ENCODE assay signal across 14 cellular contexts in the genomic region with DNA sequence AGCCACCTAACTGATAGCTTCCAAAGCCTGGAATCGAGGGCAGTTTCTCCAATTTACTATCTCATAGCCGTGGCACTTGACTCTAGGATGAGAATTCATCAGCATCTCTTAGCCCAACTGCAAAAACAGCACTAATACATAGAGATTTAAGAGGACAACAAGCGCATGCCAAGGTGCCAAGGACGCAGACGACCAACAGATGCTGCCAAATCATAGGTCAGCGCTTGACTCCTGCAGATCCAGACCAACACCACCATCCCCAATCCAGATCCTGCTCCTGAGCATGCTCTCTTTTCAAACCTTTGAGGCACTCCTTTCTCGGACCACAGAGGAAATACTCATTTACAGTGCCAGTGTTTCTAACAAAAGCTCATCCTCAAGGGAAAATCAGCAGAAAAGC. TPM values are rescaled to one million over a fixed set of nuclear protein-coding genes. Genes with fewer than 3 reads are reported as not detected.
DNase-seq lines count a peak whose midpoint lies in the region; ATAC-seq and TF ChIP-seq lines count a peak whose summit lies in the region.
"Had no signal": no experiment of that assay in that cellular context is flagged by ENCODE, and none has a peak within 500 bp of the region (broad histone marks: within the 10 kb centered on the region; RNA-seq: fewer than 3 reads in every experiment).

No MANE protein-coding gene starts in this region.

- no peak for TF ChIP-seq CTCF in esophagus muscularis mucosa (IDR thresholded peaks at IDR 0.05)
- TF ChIP-seq CTCF in sigmoid colon (IDR thresholded peaks at IDR 0.05) = no peak

- TF ChIP-seq POLR2A in esophagus muscularis mucosa (IDR thresholded peaks at IDR 0.05; ENCODE audit: low read depth) (no peak), sigmoid colon (IDR thresholded peaks at IDR 0.05) (no peak)

- H3K27ac ChIP-seq in esophagus muscularis mucosa (replicated peaks in 1 of 4) (peak overlapping the region; percentile 29 to 68 (median 52)), sigmoid colon (peak overlapping the region; percentile 2 to 76 (median 50))
- H3K27ac ChIP-seq: GM23248 had no signal

- no peaks in the 10 kb centered on the region for H3K36me3 ChIP-seq in esophagus muscularis mucosa
- H3K36me3 ChIP-seq in sigmoid colon = no peaks in the 10 kb centered on the region

- peaks cover 4% of the 10 kb centered on the region for H3K27me3 Mint-ChIP-seq in activated T-cell treated with anti-CD3 and anti-CD28 coated beads, Interleukin-2, amount 50 U/mL, for 24 hours
- H3K27me3 Mint-ChIP-seq: B cell; CD4-positive, alpha-beta T cell had no signal

- H3K9me3 ChIP-seq in esophagus muscularis mucosa (no peaks in the 10 kb centered on the region), sigmoid colon (no peaks in the 10 kb centered on the region)

- no peaks in the 10 kb centered on the region for H3K4me1 Mint-ChIP-seq in activated T-cell treated with anti-CD3 and anti-CD28 coated beads, Interleukin-2, amount 50 U/mL, for 24 hours (ENCODE audit: low read depth)
- H3K4me1 Mint-ChIP-seq: B cell, H9 had no signal

- no peak overlapping the region for H3K27ac Mint-ChIP-seq in activated T-cell treated with anti-CD3 and anti-CD28 coated beads, Interleukin-2, amount 50 U/mL, for 24 hours
- H3K27ac Mint-ChIP-seq: B cell; CD4-positive, alpha-beta T cell; H9 had no signal

- peak; percentile 3 for ATAC-seq in left ventricle myocardium superior

- no peak for DNase-seq in left ventricle myocardium superior
- DNase-seq in cardiac septum (ENCODE audit: low spot score) = no peak
- DNase-seq in esophagus muscularis mucosa (ENCODE audit: extremely low spot score) = peak; percentile 84
- no peak for DNase-seq in sigmoid colon
- DNase-seq in activated CD4-positive, alpha-beta T cell treated with anti-CD3 and anti-CD28 coated beads, Interleukin-2, amount 50 U/mL, for 4 hours = no peak
- DNase-seq in central memory CD4-positive, alpha-beta T cell = no peak
- no peak for DNase-seq in activated T-cell treated with anti-CD3 and anti-CD28 coated beads, Interleukin-2, amount 50 U/mL, for 24 hours
- DNase-seq: Calu3; CD4-positive, alpha-beta T cell; DMS 273 treated with DMSO at 0.1 percent for 48 hours; GM23248; H9 had no signal

- intact Hi-C loops in left ventricle myocardium superior (cut with micrococcal nuclease) = no loop called here
- intact Hi-C loops in cardiac septum (cut with DNase I) = no loop called here
- intact Hi-C loops in esophagus muscularis mucosa (cut with DNase I) = no loop called here
- intact Hi-C loops in sigmoid colon (cut with DNase I) = no loop called here

- no peaks in the 10 kb centered on the region for H3K27me3 ChIP-seq in esophagus muscularis mucosa
- no peaks in the 10 kb centered on the region for H3K27me3 ChIP-seq in sigmoid colon

- no peaks in the 10 kb centered on the region for H3K36me3 Mint-ChIP-seq in activated T-cell treated with anti-CD3 and anti-CD28 coated beads, Interleukin-2, amount 50 U/mL, for 24 hours (ENCODE audit: low read depth)

- H3K4me1 ChIP-seq in esophagus muscularis mucosa (peaks cover 36 to 61% (median 54%) of the 10 kb centered on the region in 4 donors), sigmoid colon (peaks cover 0 to 54% (median 47%) of the 10 kb centered on the region in 4 donors)

- H3K9me3 Mint-ChIP-seq in activated T-cell treated with anti-CD3 and anti-CD28 coated beads, Interleukin-2, amount 50 U/mL, for 24 hours = no peaks in the 10 kb centered on the region
- H3K9me3 Mint-ChIP-seq: CD4-positive, alpha-beta T cell; H9 had no signal

- WGBS in esophagus muscularis mucosa = 92% methylated on average over 6 of the region's 7 CpGs
- WGBS in sigmoid colon, 2 donors = 87 to 89% methylated on average over 7 of the region's 7 CpGs

- TF ChIP-seq EP300 in esophagus muscularis mucosa (IDR thresholded peaks at IDR 0.05) = no peak
- no peak for TF ChIP-seq EP300 in sigmoid colon (IDR thresholded peaks at IDR 0.05)

- H3K4me3 Mint-ChIP-seq in activated T-cell treated with anti-CD3 and anti-CD28 coated beads, Interleukin-2, amount 50 U/mL, for 24 hours = no peak overlapping the region
- H3K4me3 Mint-ChIP-seq: B cell; CD4-positive, alpha-beta T cell; H9 had no signal

- H3K4me3 ChIP-seq in esophagus muscularis mucosa (no peak overlapping the region), sigmoid colon (no peak overlapping the region)
- H3K4me3 ChIP-seq: GM12878, GM23248 had no signal

RNA-seq across cellular contexts. Expression of a gene that starts 24.6 kb away (rescaled TPM):
- 1.9 TPM for total RNA-seq in left ventricle myocardium superior
- total RNA-seq in cardiac septum = 5.1 TPM
- 1 to 10 TPM; 2.8 to 5.0 (median 4.1) TPM for total RNA-seq in esophagus muscularis mucosa
- total RNA-seq in sigmoid colon = 10 to 100 TPM in 1 of 4 donors, 1 to 10 TPM in 3; 3.4 to 11.9 (median 5.6) TPM
- under 1 TPM in 1 of 3 donors, not detected in 2; 0.80 TPM for polyA plus RNA-seq in sigmoid colon
- total RNA-seq: GM23248, H9 had no signal
